34 cellular contexts compared by ENCODE assay signal in genomic region chr20:64219730-64220129, GRCh38. TPM values are rescaled to one million over a fixed set of nuclear protein-coding genes. Genes with fewer than 3 reads are reported as not detected.
"Had no signal": no experiment of that assay in that cellular context is flagged by ENCODE, and none has a peak within 500 bp of the region (broad histone marks: within the 10 kb centered on the region; RNA-seq: fewer than 3 reads in every experiment).

No MANE protein-coding gene starts in this region.

- H3K27ac ChIP-seq: coronary artery, esophagus muscularis mucosa, foreskin keratinocyte, gastroesophageal sphincter, heart left ventricle, left ventricle myocardium inferior, lower lobe of right lung, ovary, psoas muscle, skin epidermis, spleen, suprapubic skin, transverse colon, upper lobe of right lung, uterus had no signal

- H3K9me3 Mint-ChIP-seq: naive thymus-derived CD8-positive, alpha-beta T cell; nephron progenitor cell; stimulated activated naive B cell treated with anti-CD40 and anti-IgM and Interleukin-4, amounts not matched to agents 10 μg/mL and 1 μg/mL and 100 μg/mL, for 72 hours; stimulated activated naive CD8-positive, alpha-beta T cell treated with anti-CD3 and anti-CD28 coated beads, Interleukin-15, Interleukin-2, amounts not matched to agents 100 ng/mL and 50 ng/mL, for 24 hours had no signal

- FAIRE-seq: endothelial cell of umbilical vein, islet of Langerhans had no signal

- H3K4me1 ChIP-seq: uterus had no signal

- H3K27me3 ChIP-seq: foreskin keratinocyte, ovary, transverse colon, upper lobe of right lung, uterus had no signal

- H3K4me3 ChIP-seq: coronary artery, esophagus muscularis mucosa, gastroesophageal sphincter, heart left ventricle, left ventricle myocardium inferior, lower lobe of right lung, ovary, psoas muscle, skin epidermis, spleen, suprapubic skin, transverse colon, upper lobe of right lung, uterus had no signal

- H3K27me3 Mint-ChIP-seq: stimulated activated naive CD8-positive, alpha-beta T cell treated with anti-CD3 and anti-CD28 coated beads, Interleukin-15, Interleukin-2, amounts not matched to agents 100 ng/mL and 50 ng/mL, for 24 hours had no signal

- ATAC-seq: gastroesophageal sphincter; heart left ventricle; lower lobe of right lung; naive thymus-derived CD8-positive, alpha-beta T cell; psoas muscle; right cardiac atrium; stimulated activated naive B cell treated with anti-CD40 and anti-IgM and Interleukin-4, amounts not matched to agents 10 μg/mL and 1 μg/mL and 100 μg/mL, for 72 hours; upper lobe of right lung had no signal

- H3K4me1 Mint-ChIP-seq: stimulated activated naive B cell treated with anti-CD40 and anti-IgM and Interleukin-4, amounts not matched to agents 10 μg/mL and 1 μg/mL and 100 μg/mL, for 72 hours had no signal

- DNase-seq: dermis blood vessel endothelial cell; effector memory CD4-positive, alpha-beta T cell; heart left ventricle; hippocampal formation; left colon; left ventricle myocardium inferior; lower lobe of right lung; naive thymus-derived CD8-positive, alpha-beta T cell; nephron progenitor cell; occipital lobe; ovary; posterior cingulate gyrus; psoas muscle; spleen; stimulated activated CD4-positive, alpha-beta T cell treated with anti-CD3 and anti-CD28 coated beads, Interleukin-4, amount 100 ng/mL, for 4 hours; stimulated activated naive B cell treated with anti-CD40 and anti-IgM and Interleukin-4, amounts not matched to agents 10 μg/mL and 1 μg/mL and 100 μg/mL, for 72 hours; transverse colon; upper lobe of right lung; uterus had no signal

- H3K27ac Mint-ChIP-seq: nephron progenitor cell; stimulated activated naive B cell treated with anti-CD40 and anti-IgM and Interleukin-4, amounts not matched to agents 10 μg/mL and 1 μg/mL and 100 μg/mL, for 72 hours; stimulated activated naive CD8-positive, alpha-beta T cell treated with anti-CD3 and anti-CD28 coated beads, Interleukin-15, Interleukin-2, amounts not matched to agents 100 ng/mL and 50 ng/mL, for 24 hours had no signal

- H3K36me3 ChIP-seq: esophagus muscularis mucosa, gastroesophageal sphincter, heart left ventricle, left ventricle myocardium inferior, lower lobe of right lung, ovary, spleen, suprapubic skin, transverse colon, upper lobe of right lung, uterus had no signal

- H3K36me3 Mint-ChIP-seq: naive thymus-derived CD8-positive, alpha-beta T cell; stimulated activated naive B cell treated with anti-CD40 and anti-IgM and Interleukin-4, amounts not matched to agents 10 μg/mL and 1 μg/mL and 100 μg/mL, for 72 hours had no signal

- H3K4me3 Mint-ChIP-seq: naive thymus-derived CD8-positive, alpha-beta T cell; nephron progenitor cell; stimulated activated naive B cell treated with anti-CD40 and anti-IgM and Interleukin-4, amounts not matched to agents 10 μg/mL and 1 μg/mL and 100 μg/mL, for 72 hours; stimulated activated naive CD8-positive, alpha-beta T cell treated with anti-CD3 and anti-CD28 coated beads, Interleukin-15, Interleukin-2, amounts not matched to agents 100 ng/mL and 50 ng/mL, for 24 hours had no signal

- H3K9me3 ChIP-seq: esophagus muscularis mucosa, gastroesophageal sphincter, heart left ventricle, left ventricle myocardium inferior, lower lobe of right lung, ovary, psoas muscle, spleen, suprapubic skin, transverse colon, upper lobe of right lung, uterus had no signal

RNA-seq across cellular contexts. Expression of gene MYT1, which starts 55.5 kb away (rescaled TPM):
- total RNA-seq: dermis blood vessel endothelial cell; endothelial cell of umbilical vein; epithelial cell of proximal tubule; esophagus muscularis mucosa; fibroblast of lung; foreskin keratinocyte; kidney epithelial cell; lower lobe of right lung; mesenteric fat pad; myocyte; naive thymus-derived CD8-positive, alpha-beta T cell; psoas muscle had no signal
- polyA plus RNA-seq: endothelial cell of umbilical vein; fibroblast of lung; naive thymus-derived CD8-positive, alpha-beta T cell had no signal
